ENCODE assay signal across 8 cellular contexts in genomic region chr1:108125312-108126138, GRCh38.
DNase-seq lines count a peak whose midpoint lies in the region; ATAC-seq and TF ChIP-seq lines count a peak whose summit lies in the region.

No MANE protein-coding gene starts in this region.

- TF ChIP-seq POLR2A in stomach (IDR thresholded peaks at IDR 0.05), result no peak

- H3K9me2 ChIP-seq in neural cell (ENCODE audit: insufficient read depth, low read length), result no peaks in the 10 kb centered on the region

- H3K79me2 ChIP-seq in fibroblast of lung (ENCODE audit: control insufficient read depth, insufficient read depth, low read length), result no peaks in the 10 kb centered on the region
- no peaks in the 10 kb centered on the region for H3K79me2 ChIP-seq in neural cell (replicated peaks; ENCODE audit: insufficient read depth, low read length)

- no peak overlapping the region for H3K9ac ChIP-seq in fibroblast of lung (ENCODE audit: insufficient read depth, low read length)
- no peak overlapping the region for H3K9ac ChIP-seq in neural cell (ENCODE audit: low read length)

- TF ChIP-seq RAD21 in neural cell (conservative IDR thresholded peaks at IDR 0.05), result peak; percentile 97

- DNase-seq in DMS79 treated with DMSO at 0.1 percent for 48 hours (lab: John Stamatoyannopoulos, UW) (peak; percentile 79), KBM-7 (peak; percentile 79), OCI-M1 (lab: John Stamatoyannopoulos, UW) (peak; percentile 76), fibroblast of lung (ENCODE audit: low read depth in 2 of 2) (peak; percentile 63 to 84), stomach (peak; percentile 69)
- peak; percentile 59 for DNase-seq in activated T-cell treated with anti-CD3 and anti-CD28 coated beads, Interleukin-2, amount 50 U/mL, for 1 hour

- H3K4me3 ChIP-seq in fibroblast of lung (replicated peaks in 1 of 4; ENCODE audit: control extremely low read depth in 1 of 4, insufficient read depth in 1 of 4, low read depth in 3 of 4, low read length in 4 of 4), result no peak overlapping the region
- H3K4me3 ChIP-seq in neural cell (ENCODE audit: low read length), result no peak overlapping the region
- no peak overlapping the region for H3K4me3 ChIP-seq in stomach

- ATAC-seq in GM21717 (IDR thresholded peaks at IDR 0.05; ENCODE audit: unreplicated experiment), result peak; percentile 93

- H3K36me3 ChIP-seq in fibroblast of lung (ENCODE audit: control insufficient read depth, insufficient read depth, low read length) (no peaks in the 10 kb centered on the region), neural cell (ENCODE audit: insufficient read depth, low read length) (no peaks in the 10 kb centered on the region), stomach (no peaks in the 10 kb centered on the region)

- H3F3A ChIP-seq in neural cell (ENCODE audit: insufficient read depth, low read length, poor library complexity, severe bottlenecking), result no peaks in the 10 kb centered on the region

- peak; percentile 96 for TF ChIP-seq CTCF in fibroblast of lung (conservative IDR thresholded peaks at IDR 0.05 in 1 of 2, IDR thresholded peaks at IDR 0.05 in 1 of 2; ENCODE audit: low read depth in 1 of 2, low read length in 2 of 2)
- TF ChIP-seq CTCF in neural cell (IDR thresholded peaks at IDR 0.05; ENCODE audit: poor library complexity, severe bottlenecking), result peak; percentile 94
- peak in 5 of 7 experiments; percentile 84 to 95 (median 92) for TF ChIP-seq CTCF in stomach (IDR thresholded peaks at IDR 0.05)

- no peak overlapping the region for H2AFZ ChIP-seq in fibroblast of lung (ENCODE audit: low read length)
- H2AFZ ChIP-seq in neural cell (ENCODE audit: low read depth, low read length), result no peak overlapping the region

- H3K9me3 ChIP-seq in fibroblast of lung (ENCODE audit: control insufficient read depth, insufficient read depth, low read depth, low read length) (no peaks in the 10 kb centered on the region), neural cell (ENCODE audit: low read length) (no peaks in the 10 kb centered on the region), stomach (no peaks in the 10 kb centered on the region)

- TF ChIP-seq EP300 in neural cell (conservative IDR thresholded peaks at IDR 0.05; ENCODE audit: poor library complexity, severe bottlenecking) (no peak), stomach (IDR thresholded peaks at IDR 0.05) (no peak)

- intact Hi-C loops in stomach (cut with DNase I; ENCODE audit: low total_unique reads), result no loop called here

- H4K20me1 ChIP-seq in fibroblast of lung (ENCODE audit: control insufficient read depth, extremely low read depth, insufficient read depth, low read length), result no peaks in the 10 kb centered on the region
- no peaks in the 10 kb centered on the region for H4K20me1 ChIP-seq in neural cell (ENCODE audit: insufficient read depth)

- 6 to 12% (median 8%) methylated on average over 7 of the region's 7 CpGs for WGBS in stomach, 5 donors

- H3K4me2 ChIP-seq in fibroblast of lung (ENCODE audit: extremely low read depth, insufficient read depth, low read length) (no peak overlapping the region), neural cell (ENCODE audit: low read length) (no peak overlapping the region)

- H3K27ac ChIP-seq in fibroblast of lung (ENCODE audit: insufficient read depth, low read length) (no peak overlapping the region), neural cell (ENCODE audit: low read length) (no peak overlapping the region), stomach (no peak overlapping the region)

- no peaks in the 10 kb centered on the region for H3K4me1 ChIP-seq in fibroblast of lung (ENCODE audit: control insufficient read depth, extremely low read depth, insufficient read depth, low read length)
- peaks cover 0 to 22% (median 15%) of the 10 kb centered on the region in 4 donors for H3K4me1 ChIP-seq in stomach

- in situ Hi-C loops in KBM-7 (cut with MboI; ENCODE audit: low pct_unique_long_range_greater_than_20kb, low sequenced_read_pairs), result loop anchor here (10.0 kb wide), 1 partner anchor 341 kb away; no protein-coding TSS in a partner anchor

- H3K27me3 ChIP-seq in fibroblast of lung (ENCODE audit: control insufficient read depth, insufficient read depth, low read length), result no peaks in the 10 kb centered on the region
- H3K27me3 ChIP-seq in neural cell (ENCODE audit: insufficient read depth, low read depth, low read length), result no peaks in the 10 kb centered on the region
- H3K27me3 ChIP-seq in stomach, result peaks cover 0 to 12% (median 0%) of the 10 kb centered on the region in 3 donors

TF ChIP-seq in neural cell, 6 proteins besides CTCF, POLR2A, EP300 and RAD21:
- TF ChIP-seq TAF1 (IDR thresholded peaks at IDR 0.05; ENCODE audit: low read depth) (no peak), EZH2 (IDR thresholded peaks at IDR 0.05; ENCODE audit: borderline replicate concordance, insufficient read depth, low read length, poor library complexity, severe bottlenecking) (no peak), POLR2AphosphoS5 (IDR thresholded peaks at IDR 0.05) (no peak), MXI1 (conservative IDR thresholded peaks at IDR 0.05; ENCODE audit: poor library complexity, severe bottlenecking) (no peak), REST (IDR thresholded peaks at IDR 0.05; ENCODE audit: borderline replicate concordance) (no peak), SMC3 (conservative IDR thresholded peaks at IDR 0.05; ENCODE audit: poor library complexity) (peak; percentile 99)
